ENCODE assay signal across 8 cellular contexts in genomic region chr1:21963477-21964217, GRCh38. TPM values are rescaled to one million over a fixed set of nuclear protein-coding genes. Genes with fewer than 3 reads are reported as not detected.
A peak's percentile ranks its signal among the peaks of the same experiment; 100 is the strongest.
DNase-seq lines count a peak whose midpoint lies in the region; ATAC-seq and TF ChIP-seq lines count a peak whose summit lies in the region.

No MANE protein-coding gene starts in this region.

- no peak overlapping the region for H3K4me3 ChIP-seq in hepatocyte
- H3K4me3 ChIP-seq in smooth muscle cell, result no peak overlapping the region

- H3K36me3 ChIP-seq in hepatocyte (replicated peaks; ENCODE audit: insufficient read depth, low read depth), result no peaks in the 10 kb centered on the region
- no peaks in the 10 kb centered on the region for H3K36me3 ChIP-seq in smooth muscle cell (ENCODE audit: low read depth)

- no peaks in the 10 kb centered on the region for H3F3A ChIP-seq in smooth muscle cell (ENCODE audit: low read depth)

- H3K9ac ChIP-seq in smooth muscle cell (ENCODE audit: low read depth), result no peak overlapping the region

- H3K4me1 ChIP-seq in hepatocyte (ENCODE audit: insufficient read depth) (no peaks in the 10 kb centered on the region), smooth muscle cell (ENCODE audit: low read depth) (no peaks in the 10 kb centered on the region)

- WGBS in hepatocyte (ENCODE audit: low lambda C conversion rate, missing lambda C conversion rate), result 47% methylated on average over 11 of the region's 11 CpGs
- 45% methylated on average over 11 of the region's 11 CpGs for WGBS in smooth muscle cell (ENCODE audit: low lambda C conversion rate)

- H4K20me1 ChIP-seq in hepatocyte (ENCODE audit: insufficient read depth, poor library complexity, severe bottlenecking), result no peaks in the 10 kb centered on the region
- H4K20me1 ChIP-seq in smooth muscle cell (ENCODE audit: low read depth), result no peaks in the 10 kb centered on the region

- H3K9me3 ChIP-seq in hepatocyte (ENCODE audit: low read depth) (no peaks in the 10 kb centered on the region), smooth muscle cell (replicated peaks; ENCODE audit: low read depth) (no peaks in the 10 kb centered on the region)

- H3K27ac ChIP-seq in hepatocyte (no peak overlapping the region), smooth muscle cell (ENCODE audit: low read depth) (no peak overlapping the region)

- H3K79me2 ChIP-seq in hepatocyte (no peaks in the 10 kb centered on the region), smooth muscle cell (ENCODE audit: low read depth) (no peaks in the 10 kb centered on the region)

- H3K4me2 ChIP-seq in hepatocyte (no peak overlapping the region), smooth muscle cell (no peak overlapping the region)

- DNase-seq in NCI-H1436 (lab: John Stamatoyannopoulos, UW) (peak; percentile 61), NCI-H1436 treated with DMSO at 0.1 percent for 48 hours (lab: John Stamatoyannopoulos, UW) (no peak), NCI-H1092 treated with DMSO at 0.1 percent for 48 hours (lab: John Stamatoyannopoulos, UW) (peak; percentile 63), T-helper 22 cell (ENCODE audit: low read depth) (peak; percentile 41), amygdala (lab: John Stamatoyannopoulos, UW) (peak in 50 of 56 donors; percentile 3 to 87 (median 42)), hepatocyte (ENCODE audit: low spot score) (peak; percentile 84), smooth muscle cell (lab: John Stamatoyannopoulos, UW; ENCODE audit: unreplicated experiment) (peak; percentile 62)

- H2AFZ ChIP-seq in hepatocyte, result no peak overlapping the region
- no peak overlapping the region for H2AFZ ChIP-seq in smooth muscle cell (ENCODE audit: low read depth)

- no peaks in the 10 kb centered on the region for H3K9me2 ChIP-seq in hepatocyte (replicated peaks; ENCODE audit: insufficient read depth)

- H3K27me3 ChIP-seq in hepatocyte (no peaks in the 10 kb centered on the region), smooth muscle cell (ENCODE audit: low read depth) (no peaks in the 10 kb centered on the region)

- ATAC-seq in HG02623 (IDR thresholded peaks at IDR 0.05; ENCODE audit: unreplicated experiment), result no peak

- TF ChIP-seq CTCF in hepatocyte (IDR thresholded peaks at IDR 0.05; ENCODE audit: poor library complexity), result peak; percentile 90
- peak; percentile 90 for TF ChIP-seq CTCF in smooth muscle cell (IDR thresholded peaks at IDR 0.05; ENCODE audit: borderline replicate concordance, insufficient read depth, poor library complexity, severe bottlenecking)

RNA-seq across cellular contexts. Expression of gene CELA3B, which starts 13.2 kb away (rescaled TPM):
- total RNA-seq in hepatocyte, result 0.33 TPM in 1 of 2 replicates, not detected in the other
- polyA plus RNA-seq in hepatocyte, result not detected in 2 replicates
- total RNA-seq in smooth muscle cell, result not detected in 2 replicates
- polyA plus RNA-seq in smooth muscle cell, result not detected in 2 replicates

RNA-seq across cellular contexts. Expression of gene HSPG2, which starts 26.5 kb away (rescaled TPM):
- 38.3 and 72.4 TPM in 2 replicates for total RNA-seq in hepatocyte
- polyA plus RNA-seq in hepatocyte, result 81.2 and 91.2 TPM in 2 replicates
- 26.4 and 40.7 TPM in 2 replicates for total RNA-seq in smooth muscle cell
- 46.7 and 55.4 TPM in 2 replicates for polyA plus RNA-seq in smooth muscle cell

RNA-seq across cellular contexts. Expression of gene CELA3A, which starts 37.8 kb away (rescaled TPM):
- total RNA-seq in hepatocyte (2.2 TPM in 1 of 2 replicates, not detected in the other), smooth muscle cell (not detected in 2 replicates)
- polyA plus RNA-seq in hepatocyte (0.68 TPM in 1 of 2 replicates, not detected in the other), smooth muscle cell (not detected in 2 replicates)
